Comparison of ENCODE assay signal across 20 cellular contexts in the genomic region with DNA sequence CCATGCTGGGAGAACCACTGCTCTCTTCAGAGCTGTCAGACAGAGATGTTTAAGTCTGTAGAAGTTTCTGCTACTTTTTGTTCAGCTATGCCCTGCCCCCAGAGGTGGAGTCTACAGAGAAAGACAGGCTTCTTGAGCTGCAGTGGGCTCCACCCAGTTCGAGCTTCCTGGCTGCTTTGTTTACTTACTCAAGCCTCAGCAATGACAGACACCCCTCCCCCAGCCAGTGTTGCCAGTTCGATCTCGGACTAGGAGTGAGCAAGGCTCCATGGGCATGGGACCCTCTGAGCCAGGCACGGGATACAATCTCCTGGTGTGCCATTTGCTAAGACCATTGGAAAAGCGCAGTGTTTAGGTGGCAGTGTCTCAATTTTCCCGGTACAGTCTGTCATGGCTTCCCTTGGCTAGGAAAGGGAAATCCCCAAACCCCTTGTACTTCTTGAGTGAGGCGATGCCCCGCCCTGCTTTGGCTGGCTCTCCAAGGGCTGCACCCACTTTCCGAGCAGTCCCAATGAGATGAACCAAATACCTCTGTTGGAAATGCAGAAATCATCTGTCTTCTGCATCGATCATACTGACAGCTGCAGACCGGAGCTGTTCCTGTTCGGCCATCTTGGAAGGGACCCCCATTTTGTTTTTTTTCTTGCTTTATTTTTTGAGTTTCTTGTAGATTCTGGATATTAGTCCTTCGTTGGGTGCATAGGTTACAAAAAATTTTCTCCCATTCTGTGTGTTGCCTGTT. TPM values are rescaled to one million over a fixed set of nuclear protein-coding genes. Genes with fewer than 3 reads are reported as not detected.
"Had no signal": no experiment of that assay in that cellular context is flagged by ENCODE, and none has a peak within 500 bp of the region (broad histone marks: within the 10 kb centered on the region; RNA-seq: fewer than 3 reads in every experiment).

No MANE protein-coding gene starts in this region.

RNA-seq across cellular contexts. Expression of a gene that starts 47.2 kb away (rescaled TPM):
- total RNA-seq: naive thymus-derived CD8-positive, alpha-beta T cell; natural killer cell treated with Interleukin-12 subunit alpha and Interleukin-12 subunit beta and Interleukin-15 and Interleukin-18, amount 100 ng/mL, for 72 hours; neural crest cell; occipital lobe; osteoblast; ovary; progenitor cell of endocrine pancreas; psoas muscle; renal cortical epithelial cell; right cardiac atrium; right lobe of liver; sigmoid colon; skeletal muscle tissue; stomach; subcutaneous adipose tissue; thoracic aorta; tibial nerve; upper lobe of left lung; vagina had no signal
- polyA plus RNA-seq: naive thymus-derived CD8-positive, alpha-beta T cell; psoas muscle; right cardiac atrium; sigmoid colon; small intestine had no signal
